Comparison of ENCODE assay signal across 1 cellular context in the genomic region with DNA sequence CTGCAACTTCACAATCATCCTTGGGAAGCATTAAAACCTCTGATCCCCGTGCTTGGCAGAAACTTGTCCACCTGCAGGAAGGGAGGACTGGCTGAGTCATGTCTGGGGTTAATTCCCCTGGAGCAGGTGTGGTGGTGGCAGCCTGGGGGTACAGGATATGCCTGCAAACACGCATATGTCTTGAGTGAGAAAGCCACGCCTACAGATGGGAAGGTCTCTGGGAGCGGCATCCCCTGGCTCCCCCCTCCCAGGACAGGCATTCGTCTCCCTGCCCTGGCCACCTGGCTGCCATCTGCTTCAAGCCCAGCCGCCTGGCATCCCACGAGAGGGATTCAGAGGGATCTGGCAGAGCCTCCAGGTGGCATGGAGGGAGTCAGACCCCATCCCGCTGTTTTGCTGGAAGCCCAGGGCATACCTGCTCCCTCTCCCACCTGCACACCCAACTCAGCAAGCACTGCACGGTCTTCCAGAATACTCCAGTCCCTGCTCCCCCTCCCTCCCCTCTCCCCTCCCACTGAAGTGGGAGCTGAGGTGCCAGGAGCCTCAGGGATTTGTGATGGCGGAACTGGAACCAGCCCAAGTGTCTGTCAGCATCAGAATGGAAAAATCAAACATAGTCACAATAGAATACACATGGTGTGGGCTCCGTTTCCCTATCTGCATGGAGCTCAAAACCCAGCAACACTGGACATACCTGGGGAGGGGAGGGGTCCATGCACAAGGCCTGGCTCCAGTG.
TF ChIP-seq lines count a peak whose summit lies in the region.

No MANE protein-coding gene starts in this region.

TF ChIP-seq in HCT116, 20 proteins besides CTCF, POLR2A, EP300 and RAD21 (continued from another document):
- TF ChIP-seq, protein P1, sequence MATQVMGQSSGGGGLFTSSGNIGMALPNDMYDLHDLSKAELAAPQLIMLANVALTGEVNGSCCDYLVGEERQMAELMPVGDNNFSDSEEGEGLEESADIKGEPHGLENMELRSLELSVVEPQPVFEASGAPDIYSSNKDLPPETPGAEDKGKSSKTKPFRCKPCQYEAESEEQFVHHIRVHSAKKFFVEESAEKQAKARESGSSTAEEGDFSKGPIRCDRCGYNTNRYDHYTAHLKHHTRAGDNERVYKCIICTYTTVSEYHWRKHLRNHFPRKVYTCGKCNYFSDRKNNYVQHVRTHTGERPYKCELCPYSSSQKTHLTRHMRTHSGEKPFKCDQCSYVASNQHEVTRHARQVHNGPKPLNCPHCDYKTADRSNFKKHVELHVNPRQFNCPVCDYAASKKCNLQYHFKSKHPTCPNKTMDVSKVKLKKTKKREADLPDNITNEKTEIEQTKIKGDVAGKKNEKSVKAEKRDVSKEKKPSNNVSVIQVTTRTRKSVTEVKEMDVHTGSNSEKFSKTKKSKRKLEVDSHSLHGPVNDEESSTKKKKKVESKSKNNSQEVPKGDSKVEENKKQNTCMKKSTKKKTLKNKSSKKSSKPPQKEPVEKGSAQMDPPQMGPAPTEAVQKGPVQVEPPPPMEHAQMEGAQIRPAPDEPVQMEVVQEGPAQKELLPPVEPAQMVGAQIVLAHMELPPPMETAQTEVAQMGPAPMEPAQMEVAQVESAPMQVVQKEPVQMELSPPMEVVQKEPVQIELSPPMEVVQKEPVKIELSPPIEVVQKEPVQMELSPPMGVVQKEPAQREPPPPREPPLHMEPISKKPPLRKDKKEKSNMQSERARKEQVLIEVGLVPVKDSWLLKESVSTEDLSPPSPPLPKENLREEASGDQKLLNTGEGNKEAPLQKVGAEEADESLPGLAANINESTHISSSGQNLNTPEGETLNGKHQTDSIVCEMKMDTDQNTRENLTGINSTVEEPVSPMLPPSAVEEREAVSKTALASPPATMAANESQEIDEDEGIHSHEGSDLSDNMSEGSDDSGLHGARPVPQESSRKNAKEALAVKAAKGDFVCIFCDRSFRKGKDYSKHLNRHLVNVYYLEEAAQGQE (IDR thresholded peaks at IDR 0.05; ENCODE audit: low read depth) = no peak
- TF ChIP-seq, protein P2, sequence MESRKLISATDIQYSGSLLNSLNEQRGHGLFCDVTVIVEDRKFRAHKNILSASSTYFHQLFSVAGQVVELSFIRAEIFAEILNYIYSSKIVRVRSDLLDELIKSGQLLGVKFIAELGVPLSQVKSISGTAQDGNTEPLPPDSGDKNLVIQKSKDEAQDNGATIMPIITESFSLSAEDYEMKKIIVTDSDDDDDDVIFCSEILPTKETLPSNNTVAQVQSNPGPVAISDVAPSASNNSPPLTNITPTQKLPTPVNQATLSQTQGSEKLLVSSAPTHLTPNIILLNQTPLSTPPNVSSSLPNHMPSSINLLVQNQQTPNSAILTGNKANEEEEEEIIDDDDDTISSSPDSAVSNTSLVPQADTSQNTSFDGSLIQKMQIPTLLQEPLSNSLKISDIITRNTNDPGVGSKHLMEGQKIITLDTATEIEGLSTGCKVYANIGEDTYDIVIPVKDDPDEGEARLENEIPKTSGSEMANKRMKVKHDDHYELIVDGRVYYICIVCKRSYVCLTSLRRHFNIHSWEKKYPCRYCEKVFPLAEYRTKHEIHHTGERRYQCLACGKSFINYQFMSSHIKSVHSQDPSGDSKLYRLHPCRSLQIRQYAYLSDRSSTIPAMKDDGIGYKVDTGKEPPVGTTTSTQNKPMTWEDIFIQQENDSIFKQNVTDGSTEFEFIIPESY (IDR thresholded peaks at IDR 0.05; ENCODE audit: extremely low read depth, insufficient replicate concordance, low read length) = no peak
- TF ChIP-seq, protein P3, sequence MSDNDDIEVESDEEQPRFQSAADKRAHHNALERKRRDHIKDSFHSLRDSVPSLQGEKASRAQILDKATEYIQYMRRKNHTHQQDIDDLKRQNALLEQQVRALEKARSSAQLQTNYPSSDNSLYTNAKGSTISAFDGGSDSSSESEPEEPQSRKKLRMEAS (IDR thresholded peaks at IDR 0.05) = no peak
- TF ChIP-seq SP1 (IDR thresholded peaks at IDR 0.05; ENCODE audit: low read depth) (no peak), EGR1 (IDR thresholded peaks at IDR 0.05; ENCODE audit: low read depth) (no peak), ZNF274 (IDR thresholded peaks at IDR 0.05; ENCODE audit: low read depth, low read length) (no peak), YY1 (IDR thresholded peaks at IDR 0.05; ENCODE audit: extremely low read depth, insufficient replicate concordance, low read depth, low read length) (no peak), SRF (IDR thresholded peaks at IDR 0.05; ENCODE audit: low read depth) (no peak)
- TF ChIP-seq, protein P4, sequence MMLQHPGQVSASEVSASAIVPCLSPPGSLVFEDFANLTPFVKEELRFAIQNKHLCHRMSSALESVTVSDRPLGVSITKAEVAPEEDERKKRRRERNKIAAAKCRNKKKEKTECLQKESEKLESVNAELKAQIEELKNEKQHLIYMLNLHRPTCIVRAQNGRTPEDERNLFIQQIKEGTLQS (IDR thresholded peaks at IDR 0.05) = no peak
TF ChIP-seq in HCT116: peak in this region for 0.
